In the genomic region with DNA sequence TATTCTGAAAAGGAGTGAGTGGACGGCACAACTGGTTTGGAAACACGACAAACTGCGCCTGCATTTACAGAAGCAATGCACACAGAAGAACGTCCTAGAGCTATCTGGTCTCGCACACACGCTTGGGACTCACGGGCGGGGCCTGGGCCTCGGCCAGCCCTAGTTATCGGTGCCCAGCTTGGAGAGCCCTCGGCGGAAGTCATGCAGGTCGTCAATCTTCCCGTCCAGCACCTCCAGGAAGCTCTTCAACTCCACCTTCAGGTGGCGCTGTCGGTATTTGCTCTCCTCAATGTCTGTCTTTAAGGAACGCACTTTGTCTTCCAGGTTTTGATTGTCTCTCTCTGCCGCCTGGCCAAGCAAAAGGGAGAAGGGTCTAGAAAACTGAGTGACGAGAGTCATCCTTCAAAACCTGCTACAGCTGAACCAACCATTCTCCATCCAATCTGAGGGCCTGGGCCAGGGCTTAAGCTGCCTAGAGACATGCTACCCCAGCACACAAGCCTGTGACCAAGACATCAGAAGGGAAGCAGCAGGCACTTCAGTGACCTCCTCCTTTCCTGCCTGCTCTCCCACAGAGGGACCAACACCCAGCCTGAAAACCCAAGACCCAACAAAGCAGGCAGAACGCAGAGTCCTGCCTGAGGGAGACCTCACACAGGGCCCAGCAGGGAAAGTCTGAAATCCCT, we compare ENCODE assay signal across 1 cellular context.
A peak's percentile ranks its signal among the peaks of the same experiment; 100 is the strongest.
TF ChIP-seq lines count a peak whose summit lies in the region.

No MANE protein-coding gene starts in this region.

TF ChIP-seq in HepG2, 621 proteins besides CTCF, POLR2A, EP300 and RAD21 (continues in another document):
- TF ChIP-seq GABPA (IDR thresholded peaks at IDR 0.05; ENCODE audit: low read depth, low read length) (no peak), GABPA (CRISPR knock-in tag; IDR thresholded peaks at IDR 0.05; ENCODE audit: low read depth) (peak; percentile 78), IKZF4 (CRISPR knock-in tag; IDR thresholded peaks at IDR 0.05; ENCODE audit: borderline replicate concordance, low read depth, not compliant biosample characterization) (no peak), RNF2 (conservative IDR thresholded peaks at IDR 0.05; ENCODE audit: low read depth) (no peak), BCL6 (CRISPR knock-in tag; IDR thresholded peaks at IDR 0.05) (peak; percentile 29; the same call in 1 of the 2 replicates), THYN1 (CRISPR knock-in tag; IDR thresholded peaks at IDR 0.05; ENCODE audit: borderline replicate concordance, low read depth) (no peak), MIXL1 (CRISPR knock-in tag; IDR thresholded peaks at IDR 0.05) (no peak), JARID2 (CRISPR knock-in tag; IDR thresholded peaks at IDR 0.05; ENCODE audit: insufficient replicate concordance) (no peak), ELF3 (CRISPR knock-in tag; IDR thresholded peaks at IDR 0.05) (peak; percentile 73), ATM (IDR thresholded peaks at IDR 0.05; ENCODE audit: borderline replicate concordance) (no peak), TEAD3 (CRISPR knock-in tag; optimal IDR thresholded peaks at IDR 0.05; ENCODE audit: borderline replicate concordance) (peak; percentile 72), EED (CRISPR knock-in tag; IDR thresholded peaks at IDR 0.05) (no peak), ZBTB38 (CRISPR knock-in tag; IDR thresholded peaks at IDR 0.05) (peak; percentile 92), GATAD2A (CRISPR knock-in tag; IDR thresholded peaks at IDR 0.05) (peak; percentile 43; the same call in 1 of the 2 replicates), ZBTB42 (CRISPR knock-in tag; IDR thresholded peaks at IDR 0.05) (no peak), ERF (CRISPR knock-in tag; IDR thresholded peaks at IDR 0.05) (no peak), RXRB (CRISPR knock-in tag; IDR thresholded peaks at IDR 0.05; ENCODE audit: borderline replicate concordance) (0 out of 2 replicates have a peak, but pooled peaks have one; percentile 14)
- TF ChIP-seq, protein P1, sequence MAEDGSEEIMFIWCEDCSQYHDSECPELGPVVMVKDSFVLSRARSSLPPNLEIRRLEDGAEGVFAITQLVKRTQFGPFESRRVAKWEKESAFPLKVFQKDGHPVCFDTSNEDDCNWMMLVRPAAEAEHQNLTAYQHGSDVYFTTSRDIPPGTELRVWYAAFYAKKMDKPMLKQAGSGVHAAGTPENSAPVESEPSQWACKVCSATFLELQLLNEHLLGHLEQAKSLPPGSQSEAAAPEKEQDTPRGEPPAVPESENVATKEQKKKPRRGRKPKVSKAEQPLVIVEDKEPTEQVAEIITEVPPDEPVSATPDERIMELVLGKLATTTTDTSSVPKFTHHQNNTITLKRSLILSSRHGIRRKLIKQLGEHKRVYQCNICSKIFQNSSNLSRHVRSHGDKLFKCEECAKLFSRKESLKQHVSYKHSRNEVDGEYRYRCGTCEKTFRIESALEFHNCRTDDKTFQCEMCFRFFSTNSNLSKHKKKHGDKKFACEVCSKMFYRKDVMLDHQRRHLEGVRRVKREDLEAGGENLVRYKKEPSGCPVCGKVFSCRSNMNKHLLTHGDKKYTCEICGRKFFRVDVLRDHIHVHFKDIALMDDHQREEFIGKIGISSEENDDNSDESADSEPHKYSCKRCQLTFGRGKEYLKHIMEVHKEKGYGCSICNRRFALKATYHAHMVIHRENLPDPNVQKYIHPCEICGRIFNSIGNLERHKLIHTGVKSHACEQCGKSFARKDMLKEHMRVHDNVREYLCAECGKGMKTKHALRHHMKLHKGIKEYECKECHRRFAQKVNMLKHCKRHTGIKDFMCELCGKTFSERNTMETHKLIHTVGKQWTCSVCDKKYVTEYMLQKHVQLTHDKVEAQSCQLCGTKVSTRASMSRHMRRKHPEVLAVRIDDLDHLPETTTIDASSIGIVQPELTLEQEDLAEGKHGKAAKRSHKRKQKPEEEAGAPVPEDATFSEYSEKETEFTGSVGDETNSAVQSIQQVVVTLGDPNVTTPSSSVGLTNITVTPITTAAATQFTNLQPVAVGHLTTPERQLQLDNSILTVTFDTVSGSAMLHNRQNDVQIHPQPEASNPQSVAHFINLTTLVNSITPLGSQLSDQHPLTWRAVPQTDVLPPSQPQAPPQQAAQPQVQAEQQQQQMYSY (CRISPR knock-in tag; IDR thresholded peaks at IDR 0.05), result peak; percentile 90
- TF ChIP-seq, protein P2, sequence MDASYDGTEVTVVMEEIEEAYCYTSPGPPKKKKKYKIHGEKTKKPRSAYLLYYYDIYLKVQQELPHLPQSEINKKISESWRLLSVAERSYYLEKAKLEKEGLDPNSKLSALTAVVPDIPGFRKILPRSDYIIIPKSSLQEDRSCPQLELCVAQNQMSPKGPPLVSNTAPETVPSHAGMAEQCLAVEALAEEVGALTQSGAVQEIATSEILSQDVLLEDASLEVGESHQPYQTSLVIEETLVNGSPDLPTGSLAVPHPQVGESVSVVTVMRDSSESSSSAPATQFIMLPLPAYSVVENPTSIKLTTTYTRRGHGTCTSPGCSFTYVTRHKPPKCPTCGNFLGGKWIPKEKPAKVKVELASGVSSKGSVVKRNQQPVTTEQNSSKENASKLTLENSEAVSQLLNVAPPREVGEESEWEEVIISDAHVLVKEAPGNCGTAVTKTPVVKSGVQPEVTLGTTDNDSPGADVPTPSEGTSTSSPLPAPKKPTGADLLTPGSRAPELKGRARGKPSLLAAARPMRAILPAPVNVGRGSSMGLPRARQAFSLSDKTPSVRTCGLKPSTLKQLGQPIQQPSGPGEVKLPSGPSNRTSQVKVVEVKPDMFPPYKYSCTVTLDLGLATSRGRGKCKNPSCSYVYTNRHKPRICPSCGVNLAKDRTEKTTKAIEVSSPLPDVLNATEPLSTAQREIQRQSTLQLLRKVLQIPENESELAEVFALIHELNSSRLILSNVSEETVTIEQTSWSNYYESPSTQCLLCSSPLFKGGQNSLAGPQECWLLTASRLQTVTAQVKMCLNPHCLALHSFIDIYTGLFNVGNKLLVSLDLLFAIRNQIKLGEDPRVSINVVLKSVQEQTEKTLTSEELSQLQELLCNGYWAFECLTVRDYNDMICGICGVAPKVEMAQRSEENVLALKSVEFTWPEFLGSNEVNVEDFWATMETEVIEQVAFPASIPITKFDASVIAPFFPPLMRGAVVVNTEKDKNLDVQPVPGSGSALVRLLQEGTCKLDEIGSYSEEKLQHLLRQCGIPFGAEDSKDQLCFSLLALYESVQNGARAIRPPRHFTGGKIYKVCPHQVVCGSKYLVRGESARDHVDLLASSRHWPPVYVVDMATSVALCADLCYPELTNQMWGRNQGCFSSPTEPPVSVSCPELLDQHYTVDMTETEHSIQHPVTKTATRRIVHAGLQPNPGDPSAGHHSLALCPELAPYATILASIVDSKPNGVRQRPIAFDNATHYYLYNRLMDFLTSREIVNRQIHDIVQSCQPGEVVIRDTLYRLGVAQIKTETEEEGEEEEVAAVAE (CRISPR knock-in tag; IDR thresholded peaks at IDR 0.05; ENCODE audit: borderline replicate concordance), result 0 out of 2 replicates have a peak, but pooled peaks have one; percentile 40
- TF ChIP-seq, protein P3, sequence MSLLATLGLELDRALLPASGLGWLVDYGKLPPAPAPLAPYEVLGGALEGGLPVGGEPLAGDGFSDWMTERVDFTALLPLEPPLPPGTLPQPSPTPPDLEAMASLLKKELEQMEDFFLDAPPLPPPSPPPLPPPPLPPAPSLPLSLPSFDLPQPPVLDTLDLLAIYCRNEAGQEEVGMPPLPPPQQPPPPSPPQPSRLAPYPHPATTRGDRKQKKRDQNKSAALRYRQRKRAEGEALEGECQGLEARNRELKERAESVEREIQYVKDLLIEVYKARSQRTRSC (CRISPR knock-in tag; IDR thresholded peaks at IDR 0.05; ENCODE audit: low read depth), result no peak
- TF ChIP-seq, protein P4, sequence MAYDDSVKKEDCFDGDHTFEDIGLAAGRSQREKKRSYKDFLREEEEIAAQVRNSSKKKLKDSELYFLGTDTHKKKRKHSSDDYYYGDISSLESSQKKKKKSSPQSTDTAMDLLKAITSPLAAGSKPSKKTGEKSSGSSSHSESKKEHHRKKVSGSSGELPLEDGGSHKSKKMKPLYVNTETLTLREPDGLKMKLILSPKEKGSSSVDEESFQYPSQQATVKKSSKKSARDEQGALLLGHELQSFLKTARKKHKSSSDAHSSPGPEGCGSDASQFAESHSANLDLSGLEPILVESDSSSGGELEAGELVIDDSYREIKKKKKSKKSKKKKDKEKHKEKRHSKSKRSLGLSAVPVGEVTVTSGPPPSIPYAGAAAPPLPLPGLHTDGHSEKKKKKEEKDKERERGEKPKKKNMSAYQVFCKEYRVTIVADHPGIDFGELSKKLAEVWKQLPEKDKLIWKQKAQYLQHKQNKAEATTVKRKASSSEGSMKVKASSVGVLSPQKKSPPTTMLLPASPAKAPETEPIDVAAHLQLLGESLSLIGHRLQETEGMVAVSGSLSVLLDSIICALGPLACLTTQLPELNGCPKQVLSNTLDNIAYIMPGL (CRISPR knock-in tag; IDR thresholded peaks at IDR 0.05; ENCODE audit: borderline replicate concordance in 1 of 2, low read depth in 1 of 2), result peak in 1 of 2 experiments; percentile 84; a peak in 2 of 4 replicates
- TF ChIP-seq, protein P5, sequence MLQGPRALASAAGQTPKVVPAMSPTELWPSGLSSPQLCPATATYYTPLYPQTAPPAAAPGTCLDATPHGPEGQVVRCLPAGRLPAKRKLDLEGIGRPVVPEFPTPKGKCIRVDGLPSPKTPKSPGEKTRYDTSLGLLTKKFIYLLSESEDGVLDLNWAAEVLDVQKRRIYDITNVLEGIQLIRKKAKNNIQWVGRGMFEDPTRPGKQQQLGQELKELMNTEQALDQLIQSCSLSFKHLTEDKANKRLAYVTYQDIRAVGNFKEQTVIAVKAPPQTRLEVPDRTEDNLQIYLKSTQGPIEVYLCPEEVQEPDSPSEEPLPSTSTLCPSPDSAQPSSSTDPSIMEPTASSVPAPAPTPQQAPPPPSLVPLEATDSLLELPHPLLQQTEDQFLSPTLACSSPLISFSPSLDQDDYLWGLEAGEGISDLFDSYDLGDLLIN (CRISPR knock-in tag; IDR thresholded peaks at IDR 0.05; ENCODE audit: borderline replicate concordance), result no peak
- TF ChIP-seq, protein P6, sequence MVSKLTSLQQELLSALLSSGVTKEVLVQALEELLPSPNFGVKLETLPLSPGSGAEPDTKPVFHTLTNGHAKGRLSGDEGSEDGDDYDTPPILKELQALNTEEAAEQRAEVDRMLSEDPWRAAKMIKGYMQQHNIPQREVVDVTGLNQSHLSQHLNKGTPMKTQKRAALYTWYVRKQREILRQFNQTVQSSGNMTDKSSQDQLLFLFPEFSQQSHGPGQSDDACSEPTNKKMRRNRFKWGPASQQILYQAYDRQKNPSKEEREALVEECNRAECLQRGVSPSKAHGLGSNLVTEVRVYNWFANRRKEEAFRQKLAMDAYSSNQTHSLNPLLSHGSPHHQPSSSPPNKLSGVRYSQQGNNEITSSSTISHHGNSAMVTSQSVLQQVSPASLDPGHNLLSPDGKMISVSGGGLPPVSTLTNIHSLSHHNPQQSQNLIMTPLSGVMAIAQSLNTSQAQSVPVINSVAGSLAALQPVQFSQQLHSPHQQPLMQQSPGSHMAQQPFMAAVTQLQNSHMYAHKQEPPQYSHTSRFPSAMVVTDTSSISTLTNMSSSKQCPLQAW (CRISPR knock-in tag; IDR thresholded peaks at IDR 0.05), result 0 out of 2 replicates have a peak, but pooled peaks have one; percentile 43
- TF ChIP-seq, protein P7, sequence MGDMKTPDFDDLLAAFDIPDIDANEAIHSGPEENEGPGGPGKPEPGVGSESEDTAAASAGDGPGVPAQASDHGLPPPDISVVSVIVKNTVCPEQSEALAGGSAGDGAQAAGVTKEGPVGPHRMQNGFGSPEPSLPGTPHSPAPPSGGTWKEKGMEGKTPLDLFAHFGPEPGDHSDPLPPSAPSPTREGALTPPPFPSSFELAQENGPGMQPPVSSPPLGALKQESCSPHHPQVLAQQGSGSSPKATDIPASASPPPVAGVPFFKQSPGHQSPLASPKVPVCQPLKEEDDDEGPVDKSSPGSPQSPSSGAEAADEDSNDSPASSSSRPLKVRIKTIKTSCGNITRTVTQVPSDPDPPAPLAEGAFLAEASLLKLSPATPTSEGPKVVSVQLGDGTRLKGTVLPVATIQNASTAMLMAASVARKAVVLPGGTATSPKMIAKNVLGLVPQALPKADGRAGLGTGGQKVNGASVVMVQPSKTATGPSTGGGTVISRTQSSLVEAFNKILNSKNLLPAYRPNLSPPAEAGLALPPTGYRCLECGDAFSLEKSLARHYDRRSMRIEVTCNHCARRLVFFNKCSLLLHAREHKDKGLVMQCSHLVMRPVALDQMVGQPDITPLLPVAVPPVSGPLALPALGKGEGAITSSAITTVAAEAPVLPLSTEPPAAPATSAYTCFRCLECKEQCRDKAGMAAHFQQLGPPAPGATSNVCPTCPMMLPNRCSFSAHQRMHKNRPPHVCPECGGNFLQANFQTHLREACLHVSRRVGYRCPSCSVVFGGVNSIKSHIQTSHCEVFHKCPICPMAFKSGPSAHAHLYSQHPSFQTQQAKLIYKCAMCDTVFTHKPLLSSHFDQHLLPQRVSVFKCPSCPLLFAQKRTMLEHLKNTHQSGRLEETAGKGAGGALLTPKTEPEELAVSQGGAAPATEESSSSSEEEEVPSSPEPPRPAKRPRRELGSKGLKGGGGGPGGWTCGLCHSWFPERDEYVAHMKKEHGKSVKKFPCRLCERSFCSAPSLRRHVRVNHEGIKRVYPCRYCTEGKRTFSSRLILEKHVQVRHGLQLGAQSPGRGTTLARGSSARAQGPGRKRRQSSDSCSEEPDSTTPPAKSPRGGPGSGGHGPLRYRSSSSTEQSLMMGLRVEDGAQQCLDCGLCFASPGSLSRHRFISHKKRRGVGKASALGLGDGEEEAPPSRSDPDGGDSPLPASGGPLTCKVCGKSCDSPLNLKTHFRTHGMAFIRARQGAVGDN (CRISPR knock-in tag; IDR thresholded peaks at IDR 0.05), result peak; percentile 57; the same call in 1 of the 2 replicates
- TF ChIP-seq, protein P8, sequence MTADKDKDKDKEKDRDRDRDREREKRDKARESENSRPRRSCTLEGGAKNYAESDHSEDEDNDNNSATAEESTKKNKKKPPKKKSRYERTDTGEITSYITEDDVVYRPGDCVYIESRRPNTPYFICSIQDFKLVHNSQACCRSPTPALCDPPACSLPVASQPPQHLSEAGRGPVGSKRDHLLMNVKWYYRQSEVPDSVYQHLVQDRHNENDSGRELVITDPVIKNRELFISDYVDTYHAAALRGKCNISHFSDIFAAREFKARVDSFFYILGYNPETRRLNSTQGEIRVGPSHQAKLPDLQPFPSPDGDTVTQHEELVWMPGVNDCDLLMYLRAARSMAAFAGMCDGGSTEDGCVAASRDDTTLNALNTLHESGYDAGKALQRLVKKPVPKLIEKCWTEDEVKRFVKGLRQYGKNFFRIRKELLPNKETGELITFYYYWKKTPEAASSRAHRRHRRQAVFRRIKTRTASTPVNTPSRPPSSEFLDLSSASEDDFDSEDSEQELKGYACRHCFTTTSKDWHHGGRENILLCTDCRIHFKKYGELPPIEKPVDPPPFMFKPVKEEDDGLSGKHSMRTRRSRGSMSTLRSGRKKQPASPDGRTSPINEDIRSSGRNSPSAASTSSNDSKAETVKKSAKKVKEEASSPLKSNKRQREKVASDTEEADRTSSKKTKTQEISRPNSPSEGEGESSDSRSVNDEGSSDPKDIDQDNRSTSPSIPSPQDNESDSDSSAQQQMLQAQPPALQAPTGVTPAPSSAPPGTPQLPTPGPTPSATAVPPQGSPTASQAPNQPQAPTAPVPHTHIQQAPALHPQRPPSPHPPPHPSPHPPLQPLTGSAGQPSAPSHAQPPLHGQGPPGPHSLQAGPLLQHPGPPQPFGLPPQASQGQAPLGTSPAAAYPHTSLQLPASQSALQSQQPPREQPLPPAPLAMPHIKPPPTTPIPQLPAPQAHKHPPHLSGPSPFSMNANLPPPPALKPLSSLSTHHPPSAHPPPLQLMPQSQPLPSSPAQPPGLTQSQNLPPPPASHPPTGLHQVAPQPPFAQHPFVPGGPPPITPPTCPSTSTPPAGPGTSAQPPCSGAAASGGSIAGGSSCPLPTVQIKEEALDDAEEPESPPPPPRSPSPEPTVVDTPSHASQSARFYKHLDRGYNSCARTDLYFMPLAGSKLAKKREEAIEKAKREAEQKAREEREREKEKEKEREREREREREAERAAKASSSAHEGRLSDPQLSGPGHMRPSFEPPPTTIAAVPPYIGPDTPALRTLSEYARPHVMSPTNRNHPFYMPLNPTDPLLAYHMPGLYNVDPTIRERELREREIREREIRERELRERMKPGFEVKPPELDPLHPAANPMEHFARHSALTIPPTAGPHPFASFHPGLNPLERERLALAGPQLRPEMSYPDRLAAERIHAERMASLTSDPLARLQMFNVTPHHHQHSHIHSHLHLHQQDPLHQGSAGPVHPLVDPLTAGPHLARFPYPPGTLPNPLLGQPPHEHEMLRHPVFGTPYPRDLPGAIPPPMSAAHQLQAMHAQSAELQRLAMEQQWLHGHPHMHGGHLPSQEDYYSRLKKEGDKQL (CRISPR knock-in tag; IDR thresholded peaks at IDR 0.05; ENCODE audit: low read depth), result no peak
